ENCODE assay signal across 25 cellular contexts in genomic region chr18:63177259-63177658, GRCh38.
DNase-seq lines count a peak whose midpoint lies in the region; ATAC-seq and TF ChIP-seq lines count a peak whose summit lies in the region.
"Had no signal": no experiment of that assay in that cellular context is flagged by ENCODE, and none has a peak within 500 bp of the region (broad histone marks: within the 10 kb centered on the region; RNA-seq: fewer than 3 reads in every experiment).

No MANE protein-coding gene starts in this region.

- H3K27me3 ChIP-seq in tibial artery, result no peaks in the 10 kb centered on the region
- H3K27me3 ChIP-seq: suprapubic skin had no signal

- no peak overlapping the region for H3K4me3 ChIP-seq in tibial artery
- H3K4me3 ChIP-seq: lower lobe of right lung had no signal

- no peaks in the 10 kb centered on the region for H3K36me3 ChIP-seq in tibial artery
- H3K36me3 ChIP-seq: lower lobe of right lung, suprapubic skin had no signal

- H3K27ac ChIP-seq in tibial artery, result peak overlapping the region; percentile 57 to 61
- H3K27ac ChIP-seq: 22Rv1, KMS-11, lower lobe of right lung had no signal

- no peaks in the 10 kb centered on the region for H3K9me3 ChIP-seq in tibial artery
- H3K9me3 ChIP-seq: lower lobe of right lung, psoas muscle, suprapubic skin had no signal

- H3K27ac Mint-ChIP-seq in naive B cell, result peak overlapping the region in 4 of 6 donors; percentile 60 to 95 (median 62)
- H3K27ac Mint-ChIP-seq: activated naive CD8-positive, alpha-beta T cell treated with anti-CD3 and anti-CD28 coated beads, Interleukin-2, amount 10 ng/mL, durations not matched to agents 7 days and 5 days; WTC11 had no signal

- peak overlapping the region in 1 of 8 donors; percentile 26 for H3K4me3 Mint-ChIP-seq in naive B cell
- H3K4me3 Mint-ChIP-seq: activated naive CD8-positive, alpha-beta T cell treated with anti-CD3 and anti-CD28 coated beads, Interleukin-2, amount 10 ng/mL, durations not matched to agents 7 days and 5 days; WTC11 had no signal

- TF ChIP-seq CTCF in tibial artery (IDR thresholded peaks at IDR 0.05), result no peak

- intact Hi-C loops in tibial artery (cut with DNase I; ENCODE audit: low total_unique reads), result no loop called here

- H3K9me3 Mint-ChIP-seq in naive B cell, result no peaks in the 10 kb centered on the region
- H3K9me3 Mint-ChIP-seq: activated naive CD8-positive, alpha-beta T cell treated with anti-CD3 and anti-CD28 coated beads, Interleukin-2, amount 10 ng/mL, durations not matched to agents 7 days and 5 days had no signal

- DNase-seq in DMS79 treated with DMSO at 0.1 percent for 48 hours (lab: John Stamatoyannopoulos, UW) (peak; percentile 25), DMS79 (lab: John Stamatoyannopoulos, UW) (no peak), NCI-H69 (lab: John Stamatoyannopoulos, UW) (peak; percentile 59), naive B cell (no peak), tibial artery (no peak), CD1c-positive myeloid dendritic cell (ENCODE audit: extremely low spot score) (no peak), 8988T (no peak)
- DNase-seq: activated naive CD8-positive, alpha-beta T cell treated with anti-CD3 and anti-CD28 coated beads, Interleukin-2, amount 10 ng/mL, durations not matched to agents 7 days and 5 days; central memory CD4-positive, alpha-beta T cell; dermis blood vessel endothelial cell; DMS153; GDM1; GOT3; kidney; lower lobe of right lung; NCI-H226; NCI-H82; stimulated activated CD4-positive, alpha-beta T cell treated with anti-CD3 and anti-CD28 coated beads, Interleukin-1b, Interleukin-23, amount 100 ng/mL, for 48 hours; T1000 had no signal

- ATAC-seq in naive B cell (ENCODE audit: low read depth in 2 of 2), result peak; percentile 57 to 64
- ATAC-seq in HG03108 (IDR thresholded peaks at IDR 0.05; ENCODE audit: unreplicated experiment), result no peak
- ATAC-seq: lower lobe of right lung had no signal

- peaks cover 0 to 74% (median 51%) of the 10 kb centered on the region in 4 donors for H3K4me1 ChIP-seq in tibial artery

- H3K36me3 Mint-ChIP-seq in naive B cell, result peaks cover 0 to 16% of the 10 kb centered on the region in 2 donors
- H3K36me3 Mint-ChIP-seq: WTC11 had no signal

- no peaks in the 10 kb centered on the region for H3K27me3 Mint-ChIP-seq in naive B cell
- H3K27me3 Mint-ChIP-seq: activated naive CD8-positive, alpha-beta T cell treated with anti-CD3 and anti-CD28 coated beads, Interleukin-2, amount 10 ng/mL, durations not matched to agents 7 days and 5 days had no signal

- H3K4me1 Mint-ChIP-seq in naive B cell, result peaks cover 64 to 92% (median 87%) of the 10 kb centered on the region in 3 donors

Comparison
In these comparisons a context has a peak if more than half of its experiments do, and no peak if none do; other contexts are left out.
1. DNase-seq: peak in DMS79 treated with DMSO at 0.1 percent for 48 hours (single experiment) and NCI-H69 (single experiment); none in DMS79 (single experiment), naive B cell (single experiment), tibial artery (0 of 2), CD1c-positive myeloid dendritic cell (single experiment) and 8988T (single experiment).